Comparison of ENCODE assay signal across 18 cellular contexts in genomic region chr3:42511196-42511595, GRCh38. TPM values are rescaled to one million over a fixed set of nuclear protein-coding genes. Genes with fewer than 3 reads are reported as not detected.
"Had no signal": no experiment of that assay in that cellular context is flagged by ENCODE, and none has a peak within 500 bp of the region (broad histone marks: within the 10 kb centered on the region; RNA-seq: fewer than 3 reads in every experiment).

No MANE protein-coding gene starts in this region.

- H3K4me1 ChIP-seq: gastrocnemius medialis, sigmoid colon, uterus had no signal

- DNase-seq: activated CD8-positive, alpha-beta memory T cell treated with anti-CD3 and anti-CD28 coated beads, Interleukin-2, amount 50 U/mL, for 4 hours; activated CD8-positive, alpha-beta T cell treated with anti-CD3 and anti-CD28 coated beads for 36 hours; activated naive CD4-positive, alpha-beta T cell treated with Interleukin-2 at 50 U/mL for 16 hours; central memory CD4-positive, alpha-beta T cell; cortex of kidney; effector CD8-positive, alpha-beta T cell; gastrocnemius medialis; hippocampal formation; kidney glomerular epithelial cell; naive B cell; sigmoid colon; stimulated activated CD4-positive, alpha-beta T cell treated with anti-CD3 and anti-CD28 coated beads, Interleukin-4, amount 100 ng/mL, for 1 hour; stimulated activated CD8-positive, alpha-beta memory T cell treated with anti-CD3 and anti-CD28 coated beads, Interleukin-4, amount 100 ng/mL, for 48 hours; uterus had no signal

- H3K9me3 ChIP-seq: gastrocnemius medialis, sigmoid colon, thoracic aorta, uterus had no signal

- H3K4me3 Mint-ChIP-seq: activated CD8-positive, alpha-beta T cell treated with anti-CD3 and anti-CD28 coated beads for 36 hours; stimulated activated naive CD8-positive, alpha-beta T cell treated with anti-CD3 and anti-CD28 coated beads, Interleukin-15, Interleukin-2, amounts not matched to agents 100 ng/mL and 50 ng/mL, for 24 hours; T-helper 2 cell treated with Interferon-gamma antibody and Interleukin-4, amounts not matched to agents 5 μg/mL and 100 μg/mL, for 36 hours had no signal

- H3K27ac ChIP-seq: gastrocnemius medialis, sigmoid colon, thoracic aorta, uterus had no signal

- H3K9me3 Mint-ChIP-seq: activated CD8-positive, alpha-beta T cell treated with anti-CD3 and anti-CD28 coated beads for 36 hours; naive B cell; stimulated activated naive CD8-positive, alpha-beta T cell treated with anti-CD3 and anti-CD28 coated beads, Interleukin-15, Interleukin-2, amounts not matched to agents 100 ng/mL and 50 ng/mL, for 24 hours; T-helper 2 cell treated with Interferon-gamma antibody and Interleukin-4, amounts not matched to agents 5 μg/mL and 100 μg/mL, for 36 hours had no signal

- H3K36me3 Mint-ChIP-seq: naive B cell had no signal

- H3K27ac Mint-ChIP-seq: activated CD8-positive, alpha-beta T cell treated with anti-CD3 and anti-CD28 coated beads for 36 hours; stimulated activated naive CD8-positive, alpha-beta T cell treated with anti-CD3 and anti-CD28 coated beads, Interleukin-15, Interleukin-2, amounts not matched to agents 100 ng/mL and 50 ng/mL, for 24 hours; T-helper 2 cell treated with Interferon-gamma antibody and Interleukin-4, amounts not matched to agents 5 μg/mL and 100 μg/mL, for 36 hours had no signal

- H3K27me3 Mint-ChIP-seq: activated CD8-positive, alpha-beta T cell treated with anti-CD3 and anti-CD28 coated beads for 36 hours; stimulated activated naive CD8-positive, alpha-beta T cell treated with anti-CD3 and anti-CD28 coated beads, Interleukin-15, Interleukin-2, amounts not matched to agents 100 ng/mL and 50 ng/mL, for 24 hours had no signal

- H3K27me3 ChIP-seq: gastrocnemius medialis, sigmoid colon, uterus had no signal

- H3K4me3 ChIP-seq: gastrocnemius medialis, sigmoid colon, thoracic aorta, uterus had no signal

- H3K36me3 ChIP-seq: gastrocnemius medialis, sigmoid colon, thoracic aorta, uterus had no signal

RNA-seq across cellular contexts. Expression of gene VIPR1, which starts 8.8 kb away (rescaled TPM):
- total RNA-seq: fibroblast of lung had no signal
